ENCODE assay signal across 20 cellular contexts in genomic region chr2:22855761-22856184, GRCh38.
DNase-seq lines count a peak whose midpoint lies in the region; ATAC-seq lines count a peak whose summit lies in the region.
"Had no signal": no experiment of that assay in that cellular context is flagged by ENCODE, and none has a peak within 500 bp of the region (broad histone marks: within the 10 kb centered on the region; RNA-seq: fewer than 3 reads in every experiment).

No MANE protein-coding gene starts in this region.

- peaks cover 2% of the 10 kb centered on the region for H3K9me3 Mint-ChIP-seq in activated CD4-positive, alpha-beta memory T cell treated with anti-CD3 and anti-CD28 coated beads for 36 hours
- H3K9me3 Mint-ChIP-seq in effector memory CD8-positive, alpha-beta T cell, result peaks cover 7 to 15% of the 10 kb centered on the region in 2 donors
- H3K9me3 Mint-ChIP-seq: activated naive CD4-positive, alpha-beta T cell treated with anti-CD3 and anti-CD28 coated beads, Interleukin-2, amount 50 U/mL, for 24 hours had no signal

- ATAC-seq in GM19035 (IDR thresholded peaks at IDR 0.05; ENCODE audit: unreplicated experiment), result no peak
- no peak for ATAC-seq in effector memory CD8-positive, alpha-beta T cell (replicated peaks)
- ATAC-seq: activated CD8-positive, alpha-beta T cell treated with anti-CD3 and anti-CD28 coated beads for 36 hours; activated T-cell treated with anti-CD3 and anti-CD28 coated beads, Interleukin-2, amount 50 U/mL, for 4 hours had no signal

- no peaks in the 10 kb centered on the region for H3K27me3 Mint-ChIP-seq in activated CD4-positive, alpha-beta memory T cell treated with anti-CD3 and anti-CD28 coated beads for 36 hours
- H3K27me3 Mint-ChIP-seq in effector memory CD8-positive, alpha-beta T cell, result no peaks in the 10 kb centered on the region
- H3K27me3 Mint-ChIP-seq: activated naive CD4-positive, alpha-beta T cell treated with anti-CD3 and anti-CD28 coated beads, Interleukin-2, amount 50 U/mL, for 24 hours; IgD-negative memory B cell had no signal

- H3K27ac Mint-ChIP-seq in activated CD4-positive, alpha-beta memory T cell treated with anti-CD3 and anti-CD28 coated beads for 36 hours, result no peak overlapping the region
- no peak overlapping the region for H3K27ac Mint-ChIP-seq in effector memory CD8-positive, alpha-beta T cell
- H3K27ac Mint-ChIP-seq: activated CD8-positive, alpha-beta T cell treated with anti-CD3 and anti-CD28 coated beads for 36 hours; activated naive CD4-positive, alpha-beta T cell treated with anti-CD3 and anti-CD28 coated beads, Interleukin-2, amount 50 U/mL, for 24 hours; H9; IgD-negative memory B cell had no signal

- intact Hi-C loops in head of caudate nucleus (cut with DNase I), result loop anchor here (10.0 kb wide), 1 partner anchor 179 kb away; no protein-coding TSS in a partner anchor
- intact Hi-C loops in activated CD4-positive, alpha-beta memory T cell treated with anti-CD3 and anti-CD28 coated beads for 36 hours (cut with micrococcal nuclease), result no loop called here

- POLR2A ChIA-PET in activated CD4-positive, alpha-beta memory T cell treated with anti-CD3 and anti-CD28 coated beads for 36 hours (lab: Charles Lee), result no interaction called here

- CTCF ChIA-PET in activated CD4-positive, alpha-beta memory T cell treated with anti-CD3 and anti-CD28 coated beads for 36 hours (lab: Charles Lee), result no interaction called here

- no peaks in the 10 kb centered on the region for H3K36me3 Mint-ChIP-seq in activated CD4-positive, alpha-beta memory T cell treated with anti-CD3 and anti-CD28 coated beads for 36 hours
- H3K36me3 Mint-ChIP-seq in effector memory CD8-positive, alpha-beta T cell (ENCODE audit: insufficient read depth), result no peaks in the 10 kb centered on the region
- H3K36me3 Mint-ChIP-seq: activated naive CD4-positive, alpha-beta T cell treated with anti-CD3 and anti-CD28 coated beads, Interleukin-2, amount 50 U/mL, for 24 hours; brain; IgD-negative memory B cell had no signal

- DNase-seq in NCI-H146 treated with DMSO at 0.1 percent for 48 hours (lab: John Stamatoyannopoulos, UW; ENCODE audit: unreplicated experiment), result peak; percentile 30
- DNase-seq in NCI-H510A treated with DMSO at 0.1 percent for 48 hours (lab: John Stamatoyannopoulos, UW), result peak; percentile 20
- DNase-seq in head of caudate nucleus, result peak in 40 of 42 donors; percentile 10 to 82 (median 49)
- peak in 34 of 56 donors; percentile 3 to 55 (median 25) for DNase-seq in nucleus accumbens (lab: John Stamatoyannopoulos, UW)
- DNase-seq in activated CD4-positive, alpha-beta T cell treated with anti-CD3 and anti-CD28 coated beads, Interleukin-2, amount 50 U/mL, for 4 hours, result no peak
- DNase-seq in activated CD4-positive, alpha-beta memory T cell treated with anti-CD3 and anti-CD28 coated beads for 36 hours, result no peak
- no peak for DNase-seq in effector memory CD8-positive, alpha-beta T cell
- DNase-seq: activated CD8-positive, alpha-beta T cell treated with anti-CD3 and anti-CD28 coated beads for 36 hours; activated T-cell treated with anti-CD3 and anti-CD28 coated beads, Interleukin-2, amount 50 U/mL, for 4 hours; dermis blood vessel endothelial cell; erythroblast; H9; MM.1S; small intestine; stimulated activated CD4-positive, alpha-beta T cell treated with anti-CD3 and anti-CD28 coated beads, Interleukin-4, amount 100 ng/mL, for 24 hours; T-helper 1 cell had no signal

- H3K4me1 Mint-ChIP-seq in activated CD4-positive, alpha-beta memory T cell treated with anti-CD3 and anti-CD28 coated beads for 36 hours (ENCODE audit: low read depth), result no peaks in the 10 kb centered on the region
- H3K4me1 Mint-ChIP-seq in effector memory CD8-positive, alpha-beta T cell (ENCODE audit: low read depth in 2 of 2), result no peaks in the 10 kb centered on the region
- H3K4me1 Mint-ChIP-seq: activated naive CD4-positive, alpha-beta T cell treated with anti-CD3 and anti-CD28 coated beads, Interleukin-2, amount 50 U/mL, for 24 hours; IgD-negative memory B cell had no signal

- no peak overlapping the region for H3K4me3 Mint-ChIP-seq in activated CD4-positive, alpha-beta memory T cell treated with anti-CD3 and anti-CD28 coated beads for 36 hours
- no peak overlapping the region for H3K4me3 Mint-ChIP-seq in effector memory CD8-positive, alpha-beta T cell
- H3K4me3 Mint-ChIP-seq: activated CD8-positive, alpha-beta T cell treated with anti-CD3 and anti-CD28 coated beads for 36 hours; activated naive CD4-positive, alpha-beta T cell treated with anti-CD3 and anti-CD28 coated beads, Interleukin-2, amount 50 U/mL, for 24 hours; activated T-cell treated with anti-CD3 and anti-CD28 coated beads, Interleukin-2, amount 50 U/mL, for 4 hours; brain; H9; IgD-negative memory B cell had no signal

Comparison
In these comparisons a context has a peak if more than half of its experiments do, and no peak if none do; other contexts are left out.
1. DNase-seq: peak in NCI-H146 treated with DMSO at 0.1 percent for 48 hours (single experiment), NCI-H510A treated with DMSO at 0.1 percent for 48 hours (single experiment), head of caudate nucleus (40 of 42) and nucleus accumbens (34 of 56); none in activated CD4-positive, alpha-beta T cell treated with anti-CD3 and anti-CD28 coated beads, Interleukin-2, amount 50 U/mL, for 4 hours (0 of 2), activated CD4-positive, alpha-beta memory T cell treated with anti-CD3 and anti-CD28 coated beads for 36 hours (single experiment) and effector memory CD8-positive, alpha-beta T cell (0 of 3).